12 cellular contexts compared by ENCODE assay signal in genomic region chr17:72430611-72431432, GRCh38.
DNase-seq lines count a peak whose midpoint lies in the region; ATAC-seq and TF ChIP-seq lines count a peak whose summit lies in the region.
"Had no signal": no experiment of that assay in that cellular context is flagged by ENCODE, and none has a peak within 500 bp of the region (broad histone marks: within the 10 kb centered on the region; RNA-seq: fewer than 3 reads in every experiment).

No MANE protein-coding gene starts in this region.

- H4K8ac ChIP-seq in neuronal stem cell (ENCODE audit: low read depth, low read length) = no peak overlapping the region

- intact Hi-C loops in ascending aorta (cut with DNase I) = no loop called here

- no peak overlapping the region for H2BK15ac ChIP-seq in neuronal stem cell (ENCODE audit: low read length)

- H3K27me3 Mint-ChIP-seq in activated CD4-positive, alpha-beta T cell treated with anti-CD3 and anti-CD28 coated beads, Interleukin-2, amount 10 ng/mL, durations not matched to agents 7 days and 5 days = no peaks in the 10 kb centered on the region
- H3K27me3 Mint-ChIP-seq: activated B cell treated with CpG ODN at 0.5 μM for 24 hours had no signal

- H3K4me1 ChIP-seq in neuronal stem cell (ENCODE audit: control insufficient read depth in 2 of 2, insufficient read depth in 1 of 2, low read depth in 1 of 2, low read length in 2 of 2) (peaks cover 0 to 9% of the 10 kb centered on the region in 2 donors), ascending aorta (no peaks in the 10 kb centered on the region)

- peak overlapping the region; percentile 43 for H2AK5ac ChIP-seq in neuronal stem cell (ENCODE audit: low read depth, low read length)

- no peaks in the 10 kb centered on the region for H3K9me3 Mint-ChIP-seq in activated CD4-positive, alpha-beta T cell treated with anti-CD3 and anti-CD28 coated beads, Interleukin-2, amount 10 ng/mL, durations not matched to agents 7 days and 5 days
- H3K9me3 Mint-ChIP-seq: activated B cell treated with CpG ODN at 0.5 μM for 24 hours; activated T-helper 2 cell treated with anti-CD3 and anti-CD28 coated beads, Interferon-gamma antibody, Interleukin-2, Interleukin-4, amounts not matched to agents 10 μg/mL and 5 μg/mL and 100 μg/mL, durations not matched to agents 14 hours and 24 hours and 36 hours had no signal

- H3K27me3 ChIP-seq in neuronal stem cell (ENCODE audit: control insufficient read depth in 3 of 3, insufficient read depth in 3 of 3, low read depth in 1 of 3, low read length in 3 of 3) (no peaks in the 10 kb centered on the region), ascending aorta (no peaks in the 10 kb centered on the region)

- no peaks in the 10 kb centered on the region for H3K36me3 Mint-ChIP-seq in activated CD4-positive, alpha-beta T cell treated with anti-CD3 and anti-CD28 coated beads, Interleukin-2, amount 10 ng/mL, durations not matched to agents 7 days and 5 days (ENCODE audit: low read depth)

- no peak overlapping the region for H3K27ac Mint-ChIP-seq in activated CD4-positive, alpha-beta T cell treated with anti-CD3 and anti-CD28 coated beads, Interleukin-2, amount 10 ng/mL, durations not matched to agents 7 days and 5 days
- H3K27ac Mint-ChIP-seq: activated B cell treated with CpG ODN at 0.5 μM for 24 hours; activated T-helper 2 cell treated with anti-CD3 and anti-CD28 coated beads, Interferon-gamma antibody, Interleukin-2, Interleukin-4, amounts not matched to agents 10 μg/mL and 5 μg/mL and 100 μg/mL, durations not matched to agents 14 hours and 24 hours and 36 hours had no signal

- no peak overlapping the region for H3K4ac ChIP-seq in neuronal stem cell (ENCODE audit: low read length)

- no peak overlapping the region for H3K4me3 Mint-ChIP-seq in activated CD4-positive, alpha-beta T cell treated with anti-CD3 and anti-CD28 coated beads, Interleukin-2, amount 10 ng/mL, durations not matched to agents 7 days and 5 days
- H3K4me3 Mint-ChIP-seq: activated B cell treated with CpG ODN at 0.5 μM for 24 hours had no signal

- CTCF ChIA-PET in activated CD4-positive, alpha-beta T cell treated with anti-CD3 and anti-CD28 coated beads, Interleukin-2, amount 10 ng/mL, durations not matched to agents 7 days and 5 days (lab: Charles Lee) = no interaction called here

- no peak overlapping the region for H2BK5ac ChIP-seq in neuronal stem cell (ENCODE audit: low read length)

- H2BK12ac ChIP-seq in neuronal stem cell (ENCODE audit: low read length) = peak overlapping the region; percentile 48

- H3K4me3 ChIP-seq in neuronal stem cell (ENCODE audit: low read length in 2 of 2) (no peak overlapping the region), ascending aorta (no peak overlapping the region)
- H3K4me3 ChIP-seq: skin epidermis had no signal

- TF ChIP-seq CTCF in LNCAP (IDR thresholded peaks at IDR 0.05) (peak; percentile 36; the same call in 1 of the 2 replicates), ascending aorta (IDR thresholded peaks at IDR 0.05) (no peak)

- H2BK120ac ChIP-seq in neuronal stem cell (ENCODE audit: low read depth, low read length) = no peak overlapping the region

- no peaks in the 10 kb centered on the region for H3K9me3 ChIP-seq in neuronal stem cell (replicated peaks in 1 of 2; ENCODE audit: control insufficient read depth in 2 of 2, insufficient read depth in 1 of 2, low read depth in 1 of 2, low read length in 2 of 2)
- H3K9me3 ChIP-seq in ascending aorta = no peaks in the 10 kb centered on the region

- no peaks in the 10 kb centered on the region for H3K4me1 Mint-ChIP-seq in activated CD4-positive, alpha-beta T cell treated with anti-CD3 and anti-CD28 coated beads, Interleukin-2, amount 10 ng/mL, durations not matched to agents 7 days and 5 days
- H3K4me1 Mint-ChIP-seq: activated B cell treated with CpG ODN at 0.5 μM for 24 hours had no signal

- H4K91ac ChIP-seq in neuronal stem cell (ENCODE audit: low read depth, low read length, poor library complexity) = no peak overlapping the region

- H2AFZ ChIP-seq in neuronal stem cell (ENCODE audit: low read length) = no peak overlapping the region

- DNase-seq in ELF-1 (ENCODE audit: low read depth, low spot score) (peak; percentile 58), dermis blood vessel endothelial cell (peak; percentile 26), neuronal stem cell (ENCODE audit: low spot score) (no peak), ascending aorta (ENCODE audit: low spot score in 2 of 2) (no peak), NCI-H345 treated with DMSO at 0.1 percent for 48 hours (lab: John Stamatoyannopoulos, UW; ENCODE audit: unreplicated experiment) (no peak)
- no peak for DNase-seq in activated CD4-positive, alpha-beta T cell treated with anti-CD3 and anti-CD28 coated beads, Interleukin-2, amount 10 ng/mL, durations not matched to agents 7 days and 5 days
- DNase-seq: activated B cell treated with CpG ODN at 0.5 μM for 24 hours, NCI-H1417 had no signal

- no peak overlapping the region for H3K23ac ChIP-seq in neuronal stem cell (ENCODE audit: low read depth, low read length, poor library complexity)

- H3K27ac ChIP-seq in neuronal stem cell (replicated peaks; ENCODE audit: low read length) (no peak overlapping the region), ascending aorta (no peak overlapping the region)

- POLR2A ChIA-PET in activated CD4-positive, alpha-beta T cell treated with anti-CD3 and anti-CD28 coated beads, Interleukin-2, amount 10 ng/mL, durations not matched to agents 7 days and 5 days (lab: Charles Lee) = no interaction called here

- H3K4me2 ChIP-seq in neuronal stem cell (ENCODE audit: insufficient read depth, low read length, poor library complexity, severe bottlenecking) = no peak overlapping the region

- H3K18ac ChIP-seq in neuronal stem cell (ENCODE audit: low read length) = peak overlapping the region; percentile 40

- no peak overlapping the region for H3K14ac ChIP-seq in neuronal stem cell (ENCODE audit: low read length)

- no peak overlapping the region for H3K9ac ChIP-seq in neuronal stem cell (ENCODE audit: low read depth, low read length, poor library complexity)

- H3K36me3 ChIP-seq in neuronal stem cell (replicated peaks in 1 of 2; ENCODE audit: control insufficient read depth in 2 of 2, insufficient read depth in 2 of 2, low read length in 2 of 2) (no peaks in the 10 kb centered on the region), ascending aorta (no peaks in the 10 kb centered on the region)

- no CpG with 5 or more reads among the region's 20 CpGs for WGBS in neuronal stem cell (ENCODE audit: extremely low coverage in 2 of 2, insufficient read length in 2 of 2, insufficient replicate concordance in 1 of 2), 2 donors

- no peak for ATAC-seq in HG02981 (IDR thresholded peaks at IDR 0.05; ENCODE audit: unreplicated experiment)

- no peaks in the 10 kb centered on the region for H3K79me1 ChIP-seq in neuronal stem cell (ENCODE audit: low read depth, low read length)

Comparison
In these comparisons a context has a peak if more than half of its experiments do, and no peak if none do; other contexts are left out.
1. DNase-seq: peak in ELF-1 (single experiment) and dermis blood vessel endothelial cell (single experiment); none in neuronal stem cell (single experiment), ascending aorta (0 of 2), NCI-H345 treated with DMSO at 0.1 percent for 48 hours (single experiment) and activated CD4-positive, alpha-beta T cell treated with anti-CD3 and anti-CD28 coated beads, Interleukin-2, amount 10 ng/mL, durations not matched to agents 7 days and 5 days (single experiment).